1 cellular context compared by ENCODE assay signal in genomic region chr4:6767725-6768538, GRCh38.
TF ChIP-seq lines count a peak whose summit lies in the region.

No MANE protein-coding gene starts in this region.

TF ChIP-seq in HepG2, 621 proteins besides CTCF, POLR2A, EP300 and RAD21 (continued from another document and continues in another):
- TF ChIP-seq PRDM10 (CRISPR knock-in tag; IDR thresholded peaks at IDR 0.05; ENCODE audit: low read depth) (no peak), ZNF703 (CRISPR knock-in tag; IDR thresholded peaks at IDR 0.05; ENCODE audit: borderline replicate concordance) (no peak), ZNF770 (CRISPR knock-in tag; IDR thresholded peaks at IDR 0.05) (peak; percentile 11; the same call in 1 of the 2 replicates), FOXP1 (IDR thresholded peaks at IDR 0.05) (no peak), FOXP1 (CRISPR knock-in tag; IDR thresholded peaks at IDR 0.05) (no peak), RNF2 (conservative IDR thresholded peaks at IDR 0.05; ENCODE audit: low read depth) (no peak), PBX2 (CRISPR knock-in tag; IDR thresholded peaks at IDR 0.05) (no peak), ZSCAN9 (CRISPR knock-in tag; IDR thresholded peaks at IDR 0.05; ENCODE audit: borderline replicate concordance) (no peak), NR2F1 (CRISPR knock-in tag; IDR thresholded peaks at IDR 0.05) (no peak), BCL6 (CRISPR knock-in tag; IDR thresholded peaks at IDR 0.05) (peak; percentile 2; the same call in 1 of the 2 replicates), ZNF232 (CRISPR knock-in tag; IDR thresholded peaks at IDR 0.05; ENCODE audit: borderline replicate concordance) (peak; percentile 31; the same call in 1 of the 2 replicates), ATAD3A (CRISPR knock-in tag; IDR thresholded peaks at IDR 0.05) (0 out of 2 replicates have a peak, but pooled peaks have one; percentile 37), ZNF501 (CRISPR knock-in tag; IDR thresholded peaks at IDR 0.05) (no peak), SAP130 (CRISPR knock-in tag; IDR thresholded peaks at IDR 0.05; ENCODE audit: low read depth) (peak; percentile 8; the same call in 1 of the 2 replicates), NFYC (CRISPR knock-in tag; IDR thresholded peaks at IDR 0.05) (no peak), THAP11 (CRISPR knock-in tag; IDR thresholded peaks at IDR 0.05) (0 out of 2 replicates have a peak, but pooled peaks have one; percentile 14), RERE (CRISPR knock-in tag; IDR thresholded peaks at IDR 0.05; ENCODE audit: low read depth) (no peak), MYNN (CRISPR knock-in tag; IDR thresholded peaks at IDR 0.05; ENCODE audit: low read depth) (no peak), FOXA3 (CRISPR knock-in tag; IDR thresholded peaks at IDR 0.05) (no peak), CC2D1A (CRISPR knock-in tag; IDR thresholded peaks at IDR 0.05) (no peak), ZNF740 (CRISPR knock-in tag; IDR thresholded peaks at IDR 0.05) (peak; percentile 36; the same call in 1 of the 2 replicates), ZFP91 (CRISPR knock-in tag; IDR thresholded peaks at IDR 0.05; ENCODE audit: borderline replicate concordance) (no peak; the same call in 1 of the 2 replicates), GATA4 (IDR thresholded peaks at IDR 0.05; ENCODE audit: borderline replicate concordance, low read depth) (no peak), TARDBP (CRISPR knock-in tag; IDR thresholded peaks at IDR 0.05) (0 out of 2 replicates have a peak, but pooled peaks have one; percentile 43), FOXP4 (CRISPR knock-in tag; IDR thresholded peaks at IDR 0.05) (peak; percentile 35), CBX1 (IDR thresholded peaks at IDR 0.05; ENCODE audit: low read depth) (no peak), ZNF496 (CRISPR knock-in tag; IDR thresholded peaks at IDR 0.05; ENCODE audit: insufficient replicate concordance) (no peak), JARID2 (CRISPR knock-in tag; IDR thresholded peaks at IDR 0.05; ENCODE audit: insufficient replicate concordance) (no peak), MXD1 (CRISPR knock-in tag; IDR thresholded peaks at IDR 0.05) (no peak), HNF4G (IDR thresholded peaks at IDR 0.05; ENCODE audit: borderline replicate concordance, low read depth, low read length) (peak; percentile 63), HNF4G (CRISPR knock-in tag; IDR thresholded peaks at IDR 0.05; ENCODE audit: borderline replicate concordance, low read depth) (no peak), ZMAT3 (CRISPR knock-in tag; conservative IDR thresholded peaks at IDR 0.05) (peak; percentile 42; the same call in 1 of the 2 replicates), ASH2L (IDR thresholded peaks at IDR 0.05; ENCODE audit: insufficient read length, low read depth, low read length) (peak; percentile 49), MAFK (conservative IDR thresholded peaks at IDR 0.05 in 1 of 2, IDR thresholded peaks at IDR 0.05 in 1 of 2; ENCODE audit: low read length in 2 of 2) (no peak), RNF219 (CRISPR knock-in tag; IDR thresholded peaks at IDR 0.05) (no peak), SP5 (CRISPR knock-in tag; IDR thresholded peaks at IDR 0.05; ENCODE audit: borderline replicate concordance, low read depth) (0 out of 2 replicates have a peak, but pooled peaks have one; percentile 27), CENPT (CRISPR knock-in tag; IDR thresholded peaks at IDR 0.05; ENCODE audit: low read depth) (no peak)
